ENCODE assay signal across 28 cellular contexts in genomic region chr12:4626543-4626942, GRCh38.
"Had no signal": no experiment of that assay in that cellular context is flagged by ENCODE, and none has a peak within 500 bp of the region (broad histone marks: within the 10 kb centered on the region; RNA-seq: fewer than 3 reads in every experiment).

No MANE protein-coding gene starts in this region.

- H3K27me3 ChIP-seq: ascending aorta, Peyer's patch had no signal

- H3K4me1 ChIP-seq: ascending aorta, Peyer's patch, SJCRH30 had no signal

- ATAC-seq: activated CD8-positive, alpha-beta T cell treated with anti-CD3 and anti-CD28 coated beads for 36 hours; activated T-cell treated with anti-CD3 and anti-CD28 coated beads, Interleukin-2, amount 50 U/mL, for 72 hours; PC-3 had no signal

- H3K9me3 ChIP-seq: ascending aorta, Peyer's patch, SJCRH30 had no signal

- DNase-seq: activated CD4-positive, alpha-beta T cell treated with anti-CD3 and anti-CD28 coated beads, Interleukin-2, amount 10 ng/mL, durations not matched to agents 24 days and 14 days; activated CD4-positive, alpha-beta T cell treated with anti-CD3 and anti-CD28 coated beads, Interleukin-2, amount 50 U/mL, for 4 hours; activated CD8-positive, alpha-beta T cell treated with anti-CD3 and anti-CD28 coated beads for 36 hours; activated gamma-delta T cell; activated naive CD4-positive, alpha-beta T cell treated with Interleukin-2 at 50 U/mL for 16 hours; activated naive CD8-positive, alpha-beta T cell treated with anti-CD3 and anti-CD28 coated beads, Interleukin-2, amount 10 ng/mL, durations not matched to agents 7 days and 5 days; activated T-cell treated with anti-CD3 and anti-CD28 coated beads, Interleukin-2, amount 50 U/mL, for 1 hour; activated T-cell treated with anti-CD3 and anti-CD28 coated beads, Interleukin-2, amount 50 U/mL, for 72 hours; amygdala; Kasumi-1; MM.1S; MV-4-11; NCI-H1092; NCI-H1436 treated with DMSO at 0.1 percent for 48 hours; NCI-H1694 treated with DMSO at 0.1 percent for 48 hours; NCI-H2029; NCI-H2171; NCI-H510A; NCI-H526; NCI-H748 treated with DMSO at 0.1 percent for 48 hours; NK-92 treated with Interleukin-12 subunit alpha and Interleukin-12 subunit beta, amount 100 ng/mL, for 24 hours; PC-3; Peyer's patch; SHP77; SJCRH30; T1000 had no signal

- H3K27ac ChIP-seq: ascending aorta, Peyer's patch, SJCRH30, SK-N-MC had no signal

- H3K4me3 ChIP-seq: ascending aorta, Peyer's patch, SJCRH30, SK-N-MC had no signal

- H3K36me3 ChIP-seq: ascending aorta, Peyer's patch, SJCRH30 had no signal
